ENCODE assay signal across 15 cellular contexts in the genomic region with DNA sequence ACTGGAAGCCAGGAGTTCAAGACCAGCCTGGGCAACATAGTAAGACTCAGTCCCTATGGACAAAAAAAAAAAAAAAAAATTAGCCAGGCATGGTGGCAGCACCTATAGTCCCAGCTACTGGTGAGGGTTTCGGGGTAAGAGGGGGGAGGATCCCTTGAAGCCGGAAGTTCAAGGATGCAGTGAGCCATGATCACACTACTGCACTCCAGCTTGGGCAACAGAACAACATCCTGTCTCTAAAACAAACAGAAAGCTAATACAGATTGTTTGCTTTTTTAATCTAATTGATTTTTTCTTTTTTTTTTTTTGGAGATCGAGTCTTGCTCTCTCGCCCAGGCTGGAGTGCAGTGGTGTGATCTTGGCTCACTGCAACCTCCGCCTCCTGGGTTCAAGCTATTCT.
"Had no signal": no experiment of that assay in that cellular context is flagged by ENCODE, and none has a peak within 500 bp of the region (broad histone marks: within the 10 kb centered on the region; RNA-seq: fewer than 3 reads in every experiment).

No MANE protein-coding gene starts in this region.

- H3K36me3 ChIP-seq: right atrium auricular region had no signal

- H3K9me3 ChIP-seq: right atrium auricular region had no signal

- H3K36me3 Mint-ChIP-seq: brain, naive B cell had no signal

- DNase-seq: activated B cell treated with CpG ODN at 0.5 μM for 24 hours, activated T-cell treated with anti-CD3 and anti-CD28 coated beads for 4 hours, amniotic stem cell, hippocampal formation, small intestine, trophoblast cell had no signal

- H3K9me3 Mint-ChIP-seq: activated B cell treated with CpG ODN at 0.5 μM for 24 hours; activated CD4-positive, alpha-beta T cell treated with anti-CD3 and anti-CD28 coated beads, Interleukin-2, amount 10 ng/mL, durations not matched to agents 7 days and 5 days; activated naive CD4-positive, alpha-beta T cell treated with anti-CD3 and anti-CD28 coated beads, Interleukin-2, amount 50 U/mL, for 72 hours; brain; central memory CD8-positive, alpha-beta T cell; dendritic cell treated with granulocyte-macrophage colony-stimulating factor and Interleukin-4, amounts not matched to agents 40 ng/mL and 50 ng/mL, for 4 days; naive B cell had no signal

- H3K4me3 ChIP-seq: lung, right atrium auricular region had no signal

- H3K27ac ChIP-seq: right atrium auricular region had no signal

- H3K27me3 ChIP-seq: right atrium auricular region had no signal

- H3K27me3 Mint-ChIP-seq: central memory CD8-positive, alpha-beta T cell; T-helper 17 cell had no signal
